29 cellular contexts compared by ENCODE assay signal in the genomic region with DNA sequence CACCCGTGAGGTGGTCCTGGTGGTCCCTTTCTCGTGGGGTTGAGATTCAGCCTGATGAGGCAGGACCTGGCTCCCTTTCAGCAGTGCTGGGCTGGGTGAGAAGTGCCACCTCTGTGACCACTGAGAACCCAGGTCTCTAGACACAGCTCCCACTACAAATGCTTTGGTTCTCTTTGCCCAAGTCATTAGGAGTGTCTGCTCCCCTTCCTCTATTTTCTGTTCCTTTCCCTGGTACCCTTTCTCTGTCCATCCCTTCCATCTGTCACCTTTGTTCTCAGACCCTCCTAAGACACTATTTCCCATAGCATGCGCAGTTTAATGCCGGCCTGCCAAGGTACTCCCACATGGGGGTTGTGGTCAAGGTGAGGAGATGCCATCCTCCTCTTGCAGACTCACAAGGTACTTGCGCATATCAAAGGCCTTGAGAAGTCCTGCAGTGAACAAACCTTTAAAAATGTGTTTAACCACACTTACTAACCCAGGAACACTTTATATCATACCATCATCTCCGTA.
"Had no signal": no experiment of that assay in that cellular context is flagged by ENCODE, and none has a peak within 500 bp of the region (broad histone marks: within the 10 kb centered on the region; RNA-seq: fewer than 3 reads in every experiment).

No MANE protein-coding gene starts in this region.

- H3K27me3 ChIP-seq: dorsolateral prefrontal cortex, gastrocnemius medialis, neural progenitor cell, right atrium auricular region, suprapubic skin, transverse colon, upper lobe of right lung, uterus had no signal

- H3K9me3 ChIP-seq: gastrocnemius medialis, prostate gland, right atrium auricular region, suprapubic skin, transverse colon, upper lobe of right lung, uterus had no signal

- H3K4me3 Mint-ChIP-seq: naive thymus-derived CD4-positive, alpha-beta T cell; nephron; neural progenitor cell; stimulated activated naive CD8-positive, alpha-beta T cell treated with anti-CD3 and anti-CD28 coated beads, Interleukin-15, amount 100 ng/mL, for 72 hours had no signal

- H3K4me1 Mint-ChIP-seq: naive thymus-derived CD4-positive, alpha-beta T cell; nephron; stimulated activated naive CD8-positive, alpha-beta T cell treated with anti-CD3 and anti-CD28 coated beads, Interleukin-15, amount 100 ng/mL, for 72 hours had no signal

- H3K36me3 Mint-ChIP-seq: naive thymus-derived CD4-positive, alpha-beta T cell; neural progenitor cell had no signal

- H3K27ac ChIP-seq: dorsolateral prefrontal cortex, epithelial cell of prostate, gastrocnemius medialis, neural progenitor cell, prostate gland, right atrium auricular region, suprapubic skin, transverse colon, upper lobe of right lung, uterus had no signal

- H3K9ac ChIP-seq: neural progenitor cell had no signal

- H3K4me1 ChIP-seq: gastrocnemius medialis, neural progenitor cell, prostate gland, right atrium auricular region, transverse colon, upper lobe of right lung, uterus had no signal

- H3K36me3 ChIP-seq: gastrocnemius medialis, neural progenitor cell, prostate gland, right atrium auricular region, suprapubic skin, transverse colon, upper lobe of right lung, uterus had no signal

- H3K27ac Mint-ChIP-seq: naive thymus-derived CD4-positive, alpha-beta T cell; nephron; stimulated activated naive CD8-positive, alpha-beta T cell treated with anti-CD3 and anti-CD28 coated beads, Interleukin-15, amount 100 ng/mL, for 72 hours had no signal

- H3K27me3 Mint-ChIP-seq: stimulated activated naive CD8-positive, alpha-beta T cell treated with anti-CD3 and anti-CD28 coated beads, Interleukin-15, amount 100 ng/mL, for 72 hours had no signal

- ATAC-seq: esophagus mucosa; gastrocnemius medialis; left lobe of liver; naive thymus-derived CD4-positive, alpha-beta T cell; sciatic nerve; stimulated activated naive CD8-positive, alpha-beta T cell treated with anti-CD3 and anti-CD28 coated beads, Interleukin-15, amount 100 ng/mL, for 72 hours; upper lobe of right lung had no signal

- H3K4me3 ChIP-seq: dorsolateral prefrontal cortex, gastrocnemius medialis, lung, neural progenitor cell, prostate gland, right atrium auricular region, smooth muscle cell, suprapubic skin, transverse colon, upper lobe of right lung, uterus had no signal

- DNase-seq: dorsolateral prefrontal cortex; effector CD4-positive, alpha-beta T cell; foreskin fibroblast; gastrocnemius medialis; head of caudate nucleus; kidney; mesenchymal stem cell; midbrain; naive thymus-derived CD4-positive, alpha-beta T cell; stimulated activated CD4-positive, alpha-beta T cell treated with anti-CD3 and anti-CD28 coated beads, Interleukin-12 subunit alpha, Interleukin-12 subunit beta, amount 100 ng/mL, for 4 hours; stimulated activated CD4-positive, alpha-beta T cell treated with anti-CD3 and anti-CD28 coated beads, Interleukin-1b, Interleukin-23, amount 100 ng/mL, for 48 hours; stimulated activated CD4-positive, alpha-beta T cell treated with anti-CD3 and anti-CD28 coated beads, Interleukin-4, amount 100 ng/mL, for 1 hour; stimulated activated CD8-positive, alpha-beta memory T cell treated with anti-CD3 and anti-CD28 coated beads, Interleukin-4, amount 100 ng/mL, for 48 hours; stimulated activated naive CD4-positive, alpha-beta T cell; stimulated activated naive CD8-positive, alpha-beta T cell treated with anti-CD3 and anti-CD28 coated beads, Interleukin-15, amount 100 ng/mL, for 72 hours; transverse colon; upper lobe of right lung; uterus had no signal

- H3K9me3 Mint-ChIP-seq: nephron had no signal
